33 cellular contexts compared by ENCODE assay signal in genomic region chr13:26591672-26592071, GRCh38.
"Had no signal": no experiment of that assay in that cellular context is flagged by ENCODE, and none has a peak within 500 bp of the region (broad histone marks: within the 10 kb centered on the region; RNA-seq: fewer than 3 reads in every experiment).

No MANE protein-coding gene starts in this region.

- H3K4me3 Mint-ChIP-seq: activated B cell treated with CpG ODN at 0.5 μM for 24 hours; activated CD8-positive, alpha-beta T cell treated with anti-CD3 and anti-CD28 coated beads for 36 hours; activated naive CD8-positive, alpha-beta T cell; activated T-cell treated with anti-CD3 and anti-CD28 coated beads, Interleukin-2, amount 50 U/mL, for 4 hours; activated T-helper 17 cell treated with anti-CD3 and anti-CD28 coated beads, Interleukin-2, amount 50 U/mL, for 72 hours; central memory CD8-positive, alpha-beta T cell; dendritic cell treated with granulocyte-macrophage colony-stimulating factor and Interleukin-4, amounts not matched to agents 40 ng/mL and 50 ng/mL, for 4 days; endodermal cell; T-helper 17 cell; T-helper 2 cell treated with Interferon-gamma antibody and Interleukin-4, amounts not matched to agents 5 μg/mL and 100 μg/mL, for 36 hours had no signal

- H3K36me3 ChIP-seq: brain microvascular endothelial cell, esophagus muscularis mucosa, gastrocnemius medialis had no signal

- H3K27me3 ChIP-seq: brain microvascular endothelial cell, dorsolateral prefrontal cortex, esophagus muscularis mucosa, foreskin keratinocyte, gastrocnemius medialis had no signal

- H3K27ac ChIP-seq: brain microvascular endothelial cell, coronary artery, esophagus muscularis mucosa, foreskin keratinocyte, gastrocnemius medialis had no signal

- H3K4me3 ChIP-seq: coronary artery, dorsolateral prefrontal cortex, esophagus muscularis mucosa, gastrocnemius medialis had no signal

- ATAC-seq: activated CD4-positive, CD25-positive, alpha-beta regulatory T cell treated with anti-CD3 and anti-CD28 coated beads, Interleukin-2, amount 50 U/mL, for 24 hours; activated CD8-positive, alpha-beta T cell treated with anti-CD3 and anti-CD28 coated beads for 36 hours; activated T-cell treated with anti-CD3 and anti-CD28 coated beads, Interleukin-2, amount 50 U/mL, for 4 hours; activated T-helper 17 cell treated with anti-CD3 and anti-CD28 coated beads, Interleukin-2, amount 50 U/mL, for 72 hours; foreskin keratinocyte; gastrocnemius medialis; T-helper 17 cell had no signal

- DNase-seq: activated B cell treated with CpG ODN at 0.5 μM for 24 hours; activated CD4-positive, alpha-beta T cell treated with anti-CD3 and anti-CD28 coated beads for 48 hours; activated CD4-positive, alpha-beta T cell treated with anti-CD3 and anti-CD28 coated beads, Interleukin-2, amount 50 U/mL, for 1 hour; activated CD4-positive, alpha-beta T cell treated with anti-CD3 and anti-CD28 coated beads, Interleukin-2, amount 50 U/mL, for 48 hours; activated CD8-positive, alpha-beta memory T cell treated with anti-CD3 and anti-CD28 coated beads for 24 hours; activated CD8-positive, alpha-beta T cell treated with anti-CD3 and anti-CD28 coated beads for 36 hours; activated effector memory CD4-positive, alpha-beta T cell treated with Interleukin-2 at 50 U/mL for 16 hours; activated gamma-delta T cell treated with Interleukin-2 at 50 U/mL for 16 hours; activated naive CD4-positive, alpha-beta T cell treated with anti-CD3 and anti-CD28 coated beads, Interleukin-2, amount 50 U/mL, for 16 hours; activated naive CD4-positive, alpha-beta T cell treated with Interleukin-2 at 50 U/mL for 16 hours; activated T-cell treated with anti-CD3 and anti-CD28 coated beads, Interleukin-2, amount 50 U/mL, for 4 hours; amniotic stem cell; anterior cingulate cortex; brain microvascular endothelial cell; dorsolateral prefrontal cortex; effector memory CD4-positive, alpha-beta T cell; endodermal cell; erythroblast; foreskin keratinocyte; gastrocnemius medialis; glutamatergic neuron; T-helper 1 cell; T-helper 17 cell; T1000; WERI-Rb-1 had no signal

- H3K9me3 ChIP-seq: gastrocnemius medialis had no signal

- H3K4me1 Mint-ChIP-seq: activated B cell treated with CpG ODN at 0.5 μM for 24 hours; activated T-helper 17 cell treated with anti-CD3 and anti-CD28 coated beads, Interleukin-2, amount 50 U/mL, for 72 hours; central memory CD8-positive, alpha-beta T cell; T-helper 17 cell had no signal

- H3K4me1 ChIP-seq: foreskin keratinocyte, gastrocnemius medialis had no signal

- H3K27ac Mint-ChIP-seq: activated B cell treated with CpG ODN at 0.5 μM for 24 hours; activated CD8-positive, alpha-beta T cell treated with anti-CD3 and anti-CD28 coated beads for 36 hours; activated naive CD8-positive, alpha-beta T cell; activated T-helper 17 cell treated with anti-CD3 and anti-CD28 coated beads, Interleukin-2, amount 50 U/mL, for 72 hours; dendritic cell treated with granulocyte-macrophage colony-stimulating factor and Interleukin-4, amounts not matched to agents 40 ng/mL and 50 ng/mL, for 4 days; endodermal cell; T-helper 17 cell; T-helper 2 cell treated with Interferon-gamma antibody and Interleukin-4, amounts not matched to agents 5 μg/mL and 100 μg/mL, for 36 hours had no signal

- H3K9me3 Mint-ChIP-seq: dendritic cell treated with granulocyte-macrophage colony-stimulating factor and Interleukin-4, amounts not matched to agents 40 ng/mL and 50 ng/mL, for 4 days had no signal

- H3K36me3 Mint-ChIP-seq: activated naive CD8-positive, alpha-beta T cell had no signal
